In the genomic region with DNA sequence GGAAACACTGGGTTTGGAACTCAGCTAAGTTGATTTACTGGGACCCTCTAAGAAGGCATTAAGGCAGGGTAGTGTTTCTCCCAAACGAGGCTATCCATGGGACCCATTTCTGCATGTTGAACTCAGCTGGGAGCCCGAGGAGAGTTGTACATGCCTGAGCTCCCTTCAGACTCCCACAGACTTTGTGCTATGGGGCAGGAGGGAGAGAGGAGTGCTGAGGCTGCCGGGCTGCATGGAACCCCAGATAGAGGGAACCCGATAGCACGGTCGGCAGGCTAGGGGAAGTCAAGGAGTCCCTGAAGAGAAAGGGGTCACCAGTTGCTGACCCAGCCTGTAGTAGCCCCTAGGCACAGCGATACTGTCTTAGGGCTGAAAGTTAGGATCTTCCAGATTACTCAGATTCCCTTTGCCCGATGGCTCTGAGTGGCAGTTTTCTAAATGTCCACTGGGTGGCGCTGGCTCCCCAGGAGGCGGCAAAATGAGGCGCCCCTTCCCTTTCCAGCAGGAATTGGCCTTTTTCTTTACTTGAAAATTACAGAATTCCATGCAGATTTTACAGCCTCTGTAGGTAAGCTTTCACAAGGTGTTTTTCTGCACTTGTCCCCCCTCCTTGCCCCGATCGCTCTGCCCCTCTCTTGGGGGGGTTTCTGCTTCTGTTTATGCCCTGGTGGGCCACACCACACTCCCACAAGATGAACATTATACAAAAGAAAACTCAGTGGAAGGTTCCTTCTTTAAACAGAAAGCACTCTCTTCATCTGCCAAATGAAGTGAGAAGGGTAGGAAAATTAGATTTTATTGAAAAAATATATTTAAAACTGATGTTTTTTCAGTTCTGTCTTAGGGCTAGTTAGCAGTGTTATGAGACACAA, we compare ENCODE assay signal across 8 cellular contexts. TPM values are rescaled to one million over a fixed set of nuclear protein-coding genes. Genes with fewer than 3 reads are reported as not detected.
DNase-seq lines count a peak whose midpoint lies in the region; ATAC-seq and TF ChIP-seq lines count a peak whose summit lies in the region.

No MANE protein-coding gene starts in this region.

- TF ChIP-seq CTCF in colonic mucosa (IDR thresholded peaks at IDR 0.05) (peak; percentile 96), liver (IDR thresholded peaks at IDR 0.05; ENCODE audit: low read depth, low read length, missing input control) (peak; percentile 95)

- DNase-seq in NK-92 treated with Interleukin-12 subunit alpha and Interleukin-12 subunit beta, amount 100 ng/mL, for 24 hours (lab: John Stamatoyannopoulos, UW) = peak; percentile 11
- no peak for DNase-seq in NK-92 (lab: John Stamatoyannopoulos, UW; ENCODE audit: unreplicated experiment)
- peak; percentile 44 for DNase-seq in NCI-H1694 treated with DMSO at 0.1 percent for 48 hours (lab: John Stamatoyannopoulos, UW)
- DNase-seq in activated CD4-positive, alpha-beta T cell treated with anti-CD3 and anti-CD28 coated beads for 4 hours = peak; percentile 52 to 67
- peak; percentile 88 for DNase-seq in colonic mucosa
- DNase-seq in stimulated activated CD4-positive, alpha-beta T cell treated with anti-CD3 and anti-CD28 coated beads, TNF-alpha, amount 100 ng/mL, for 24 hours (ENCODE audit: low read depth in 3 of 3) = peak; percentile 43 to 59 (median 49)

- TF ChIP-seq RAD21 in liver (IDR thresholded peaks at IDR 0.05) = peak; percentile 94 to 96

- H3K36me3 ChIP-seq in colonic mucosa (no peaks in the 10 kb centered on the region), liver (ENCODE audit: control insufficient read depth in 4 of 4, insufficient read depth in 3 of 4, low read depth in 1 of 4, low read length in 3 of 4) (peaks cover 0 to 8% (median 5%) of the 10 kb centered on the region in 4 donors)

- H3K9ac ChIP-seq in colonic mucosa (ENCODE audit: low read depth in 2 of 2, low read length in 2 of 2) = peak overlapping the region; percentile 61 to 82
- H3K9ac ChIP-seq in liver (ENCODE audit: low read depth in 1 of 2, low read length in 2 of 2) = no peak overlapping the region

- H3K27me3 ChIP-seq in colonic mucosa (no peaks in the 10 kb centered on the region), liver (ENCODE audit: control insufficient read depth in 4 of 4, insufficient read depth in 4 of 4, low read length in 3 of 4) (no peaks in the 10 kb centered on the region)

- intact Hi-C loops in colonic mucosa (cut with DNase I) = loop anchor here (10.0 kb wide), 1 partner anchor 190 kb away; no protein-coding TSS in a partner anchor

- peak overlapping the region; percentile 93 for H3K27ac ChIP-seq in colonic mucosa
- H3K27ac ChIP-seq in liver (ENCODE audit: low read depth in 1 of 2, low read length in 2 of 2) = peak overlapping the region in 1 of 2 donors; percentile 4

- H3K9me3 ChIP-seq in colonic mucosa (no peaks in the 10 kb centered on the region), liver (ENCODE audit: control insufficient read depth in 4 of 4, low read length in 3 of 4) (no peaks in the 10 kb centered on the region)

- ATAC-seq in GM18502 (IDR thresholded peaks at IDR 0.05; ENCODE audit: poor library complexity, unreplicated experiment) = no peak

- H3K4me3 ChIP-seq in colonic mucosa (no peak overlapping the region), liver (ENCODE audit: low read depth in 1 of 3, low read length in 3 of 3) (no peak overlapping the region)

- 25% methylated on average over 13 of the region's 13 CpGs for WGBS in liver

- peaks cover 11% of the 10 kb centered on the region for H3K4me1 ChIP-seq in colonic mucosa
- H3K4me1 ChIP-seq in liver (ENCODE audit: control insufficient read depth in 4 of 4, insufficient read depth in 4 of 4, low read length in 3 of 4) = peaks cover 0 to 22% (median 12%) of the 10 kb centered on the region in 4 donors

TF ChIP-seq in liver, 16 proteins besides CTCF, POLR2A, EP300 and RAD21:
- TF ChIP-seq TAF1 (conservative IDR thresholded peaks at IDR 0.05) (no peak), NR2F2 (IDR thresholded peaks at IDR 0.05) (no peak)
- TF ChIP-seq, protein P1, sequence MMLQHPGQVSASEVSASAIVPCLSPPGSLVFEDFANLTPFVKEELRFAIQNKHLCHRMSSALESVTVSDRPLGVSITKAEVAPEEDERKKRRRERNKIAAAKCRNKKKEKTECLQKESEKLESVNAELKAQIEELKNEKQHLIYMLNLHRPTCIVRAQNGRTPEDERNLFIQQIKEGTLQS (IDR thresholded peaks at IDR 0.05) = no peak

RNA-seq across cellular contexts. Expression of a gene that starts 17.8 kb away (rescaled TPM):
- total RNA-seq in colonic mucosa = 100 to 1,000 TPM; 223 to 254 TPM
- 10 to 100 TPM; 23.4 to 55.4 TPM for total RNA-seq in liver
- 10 to 100 TPM; 33.4 to 52.2 TPM for polyA plus RNA-seq in liver

RNA-seq across cellular contexts. Expression of a gene that starts 44.7 kb away (rescaled TPM):
- total RNA-seq in colonic mucosa = 10 to 100 TPM; 44.6 to 62.0 TPM
- total RNA-seq in liver = 10 to 100 TPM; 15.2 to 19.9 TPM
- 10 to 100 TPM; 15.6 to 22.0 TPM for polyA plus RNA-seq in liver

Comparison
In these comparisons a context has a peak if more than half of its experiments do, and no peak if none do; other contexts are left out.
1. H3K9ac ChIP-seq: peak in colonic mucosa (2 of 2); none in liver (0 of 2).